ENCODE assay signal across 1 cellular context in the genomic region with DNA sequence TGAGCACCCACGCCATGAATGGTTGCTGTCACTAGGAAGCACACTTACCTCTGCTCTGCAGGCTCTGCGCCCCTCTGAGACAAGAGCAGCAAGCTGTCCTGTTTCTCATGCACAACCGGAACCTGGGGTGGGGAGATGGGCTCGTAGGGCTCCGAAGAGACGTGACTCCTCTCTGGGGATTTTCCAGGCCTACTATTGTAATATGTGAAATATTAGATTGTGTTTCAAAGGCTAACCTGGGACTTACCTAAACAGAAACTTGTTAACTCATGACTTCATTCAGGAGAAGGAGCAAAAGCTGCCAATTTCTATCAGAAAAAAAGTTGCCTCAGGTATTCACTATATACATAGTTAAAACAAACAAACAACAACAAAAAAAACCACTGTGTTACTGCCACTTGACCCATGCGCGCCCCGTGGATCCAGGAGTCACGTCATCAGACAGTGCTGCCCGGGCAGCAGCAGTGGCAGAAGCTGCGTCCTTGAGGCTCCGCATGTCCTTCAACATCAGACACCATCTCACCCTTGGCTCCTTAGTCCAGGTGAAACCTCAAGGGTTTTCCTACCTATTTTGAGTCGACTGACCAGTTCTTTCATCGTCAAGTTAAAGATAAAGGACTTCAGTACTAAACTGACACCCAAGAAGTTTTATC.
TF ChIP-seq lines count a peak whose summit lies in the region.

No MANE protein-coding gene starts in this region.

TF ChIP-seq in A549, 52 proteins besides CTCF, POLR2A, EP300 and RAD21 (continued from another document):
- no peak for TF ChIP-seq REST (IDR thresholded peaks at IDR 0.05)
- TF ChIP-seq, protein P1, sequence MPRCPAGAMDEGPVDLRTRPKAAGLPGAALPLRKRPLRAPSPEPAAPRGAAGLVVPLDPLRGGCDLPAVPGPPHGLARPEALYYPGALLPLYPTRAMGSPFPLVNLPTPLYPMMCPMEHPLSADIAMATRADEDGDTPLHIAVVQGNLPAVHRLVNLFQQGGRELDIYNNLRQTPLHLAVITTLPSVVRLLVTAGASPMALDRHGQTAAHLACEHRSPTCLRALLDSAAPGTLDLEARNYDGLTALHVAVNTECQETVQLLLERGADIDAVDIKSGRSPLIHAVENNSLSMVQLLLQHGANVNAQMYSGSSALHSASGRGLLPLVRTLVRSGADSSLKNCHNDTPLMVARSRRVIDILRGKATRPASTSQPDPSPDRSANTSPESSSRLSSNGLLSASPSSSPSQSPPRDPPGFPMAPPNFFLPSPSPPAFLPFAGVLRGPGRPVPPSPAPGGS (IDR thresholded peaks at IDR 0.05) = no peak
- no peak for TF ChIP-seq JUNB (IDR thresholded peaks at IDR 0.05)
- TF ChIP-seq HOXA7 (CRISPR knock-in tag; IDR thresholded peaks at IDR 0.05) = no peak
- no peak for TF ChIP-seq JUN (IDR thresholded peaks at IDR 0.05)
- TF ChIP-seq KDM5A (IDR thresholded peaks at IDR 0.05) = no peak
- TF ChIP-seq, protein P2, sequence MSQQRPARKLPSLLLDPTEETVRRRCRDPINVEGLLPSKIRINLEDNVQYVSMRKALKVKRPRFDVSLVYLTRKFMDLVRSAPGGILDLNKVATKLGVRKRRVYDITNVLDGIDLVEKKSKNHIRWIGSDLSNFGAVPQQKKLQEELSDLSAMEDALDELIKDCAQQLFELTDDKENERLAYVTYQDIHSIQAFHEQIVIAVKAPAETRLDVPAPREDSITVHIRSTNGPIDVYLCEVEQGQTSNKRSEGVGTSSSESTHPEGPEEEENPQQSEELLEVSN (IDR thresholded peaks at IDR 0.05; ENCODE audit: borderline replicate concordance, low read depth) = no peak
- no peak for TF ChIP-seq MAZ (IDR thresholded peaks at IDR 0.05; ENCODE audit: borderline replicate concordance, low read depth, low read length)
- TF ChIP-seq PHF8 (IDR thresholded peaks at IDR 0.05; ENCODE audit: borderline replicate concordance, low read depth) = no peak
